ENCODE assay signal across 17 cellular contexts in the genomic region with DNA sequence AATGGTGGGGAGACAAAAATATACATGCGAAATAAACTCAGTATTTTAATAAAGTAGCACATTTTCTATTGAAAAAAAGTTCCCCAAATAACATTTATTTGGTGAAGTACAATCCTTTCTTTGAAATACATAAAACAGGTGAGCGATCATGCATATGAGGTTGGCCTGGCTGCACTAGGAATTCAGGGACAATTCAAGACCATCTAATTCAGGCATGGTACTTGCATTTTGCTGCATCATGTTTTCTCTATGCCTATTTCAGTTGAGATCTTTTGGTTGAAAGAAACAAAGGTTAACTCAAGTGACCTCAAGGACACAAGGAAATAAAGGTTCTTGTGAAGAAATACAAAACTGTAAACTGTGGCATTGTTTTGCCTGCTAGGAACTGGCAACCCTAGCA. TPM values are rescaled to one million over a fixed set of nuclear protein-coding genes. Genes with fewer than 3 reads are reported as not detected.
DNase-seq lines count a peak whose midpoint lies in the region; ATAC-seq and TF ChIP-seq lines count a peak whose summit lies in the region.
"Had no signal": no experiment of that assay in that cellular context is flagged by ENCODE, and none has a peak within 500 bp of the region (broad histone marks: within the 10 kb centered on the region; RNA-seq: fewer than 3 reads in every experiment).

No MANE protein-coding gene starts in this region.

- H3K27me3 Mint-ChIP-seq in GM23338 (ENCODE audit: insufficient read depth, low read depth, poor library complexity) (peaks cover 3% of the 10 kb centered on the region), neural progenitor cell (ENCODE audit: insufficient read depth, low read depth) (peaks cover 5% of the 10 kb centered on the region)
- H3K27me3 Mint-ChIP-seq: CD4-positive, alpha-beta memory T cell had no signal

- H3K36me3 ChIP-seq in GM23338 (ENCODE audit: insufficient read depth): no peaks in the 10 kb centered on the region; the same call in 1 of the 2 replicates
- H3K36me3 ChIP-seq in neural progenitor cell: no peaks in the 10 kb centered on the region

- TF ChIP-seq CTCF in GM23338 (conservative IDR thresholded peaks at IDR 0.05; ENCODE audit: low read depth in 2 of 2): no peak
- TF ChIP-seq CTCF in neural progenitor cell (IDR thresholded peaks at IDR 0.05): no peak

- H3K4me1 Mint-ChIP-seq in GM23338 (no peaks in the 10 kb centered on the region), neural progenitor cell (peaks cover 25% of the 10 kb centered on the region)

- intact Hi-C loops in right cardiac atrium (cut with DNase I): no loop called here

- H3K36me3 Mint-ChIP-seq in GM23338 (ENCODE audit: low read depth): no peaks in the 10 kb centered on the region; the same call in 2 of the 3 replicates
- no peaks in the 10 kb centered on the region for H3K36me3 Mint-ChIP-seq in neural progenitor cell
- H3K36me3 Mint-ChIP-seq: CD4-positive, alpha-beta memory T cell had no signal

- H3K27ac Mint-ChIP-seq in GM23338: no peak overlapping the region
- H3K27ac Mint-ChIP-seq in neural progenitor cell: no peak overlapping the region
- H3K27ac Mint-ChIP-seq: CD4-positive, alpha-beta memory T cell had no signal

- H3K27me3 ChIP-seq in GM23338 (ENCODE audit: insufficient read depth) (no peaks in the 10 kb centered on the region), neural progenitor cell (no peaks in the 10 kb centered on the region), right cardiac atrium (ENCODE audit: control insufficient read depth, insufficient read depth) (no peaks in the 10 kb centered on the region)

- H3K9me3 Mint-ChIP-seq in GM23338 (no peaks in the 10 kb centered on the region; the same call in 2 of the 3 replicates), neural progenitor cell (peaks cover 4% of the 10 kb centered on the region)
- H3K9me3 Mint-ChIP-seq: CD4-positive, alpha-beta memory T cell had no signal

- H3K4me1 ChIP-seq in GM23338 (ENCODE audit: insufficient read depth) (no peaks in the 10 kb centered on the region), neural progenitor cell (no peaks in the 10 kb centered on the region), right cardiac atrium (ENCODE audit: control insufficient read depth, insufficient read depth, low read length) (no peaks in the 10 kb centered on the region)
- H3K4me1 ChIP-seq: A549 had no signal

- 93% methylated on average over 2 of the region's 2 CpGs for WGBS in right cardiac atrium

- DNase-seq in Caki2 (ENCODE audit: low read depth) (peak; percentile 70), GM23338 (ENCODE audit: low spot score) (no peak), kidney glomerular epithelial cell (lab: John Stamatoyannopoulos, UW) (peak; percentile 33), renal cortical epithelial cell (ENCODE audit: low read depth) (peak; percentile 53), neural progenitor cell (ENCODE audit: low spot score) (no peak), right cardiac atrium (no peak), NCI-H1048 (lab: John Stamatoyannopoulos, UW) (no peak), NOMO-1 treated with dmso at 0.1 percent for 144 hours (lab: John Stamatoyannopoulos, UW; ENCODE audit: unreplicated experiment) (no peak)
- DNase-seq: 8988T; C1 segment of cervical spinal cord; CD4-positive, alpha-beta memory T cell; COR-L47; DMS53; DND-41; H7; HCEC 1CT had no signal

- H3F3A ChIP-seq in GM23338 (replicated peaks; ENCODE audit: low read depth) (no peaks in the 10 kb centered on the region), neural progenitor cell (ENCODE audit: low read depth) (no peaks in the 10 kb centered on the region)

- H3K9me3 ChIP-seq in neural progenitor cell (ENCODE audit: low read depth) (no peaks in the 10 kb centered on the region), right cardiac atrium (ENCODE audit: control insufficient read depth, low read length) (no peaks in the 10 kb centered on the region)
- H3K9me3 ChIP-seq: A549 had no signal

- H4K20me1 ChIP-seq in GM23338 (replicated peaks; ENCODE audit: insufficient read depth) (no peaks in the 10 kb centered on the region), neural progenitor cell (ENCODE audit: low read depth) (no peaks in the 10 kb centered on the region)

- H3K27ac ChIP-seq in GM23338 (ENCODE audit: low read depth) (no peak overlapping the region), neural progenitor cell (no peak overlapping the region), right cardiac atrium (ENCODE audit: low read length) (no peak overlapping the region)
- H3K27ac ChIP-seq: A549 had no signal

- H3K4me3 ChIP-seq in GM23338: no peak overlapping the region
- no peak overlapping the region for H3K4me3 ChIP-seq in neural progenitor cell
- H3K4me3 ChIP-seq in right cardiac atrium (ENCODE audit: low read length): no peak overlapping the region
- H3K4me3 ChIP-seq: A549 had no signal

- ATAC-seq in GM23338: no peak
- no peak for ATAC-seq in right cardiac atrium
- ATAC-seq: A549 had no signal

- in situ Hi-C loops in Caki2 (cut with HindIII; ENCODE audit: low pct_unique_long_range_greater_than_20kb, low sequenced_read_pairs): no loop called here

- no peak overlapping the region for H3K4me3 Mint-ChIP-seq in GM23338
- H3K4me3 Mint-ChIP-seq in neural progenitor cell: no peak overlapping the region
- H3K4me3 Mint-ChIP-seq: CD4-positive, alpha-beta memory T cell had no signal

- H3K9me2 ChIP-seq in GM23338 (ENCODE audit: insufficient read depth): 0 out of 2 replicates have a peak, but pooled peaks cover 4% of the 10 kb centered on the region

- no peaks in the 10 kb centered on the region for H3K79me2 ChIP-seq in GM23338 (replicated peaks; ENCODE audit: insufficient read depth)
- H3K79me2 ChIP-seq in neural progenitor cell (ENCODE audit: low read depth): no peaks in the 10 kb centered on the region

- H2AFZ ChIP-seq in GM23338: 0 out of 2 replicates have a peak overlapping the region, but pooled peaks have one; percentile 47
- no peak overlapping the region for H2AFZ ChIP-seq in neural progenitor cell (replicated peaks)

- H3K9ac ChIP-seq in neural progenitor cell: no peak overlapping the region

- H3K4me2 ChIP-seq in GM23338: no peak overlapping the region
- H3K4me2 ChIP-seq in neural progenitor cell: no peak overlapping the region
- H3K4me2 ChIP-seq: A549 had no signal

TF ChIP-seq in GM23338, 12 proteins besides CTCF, POLR2A, EP300 and RAD21 (continues in another document):
- TF ChIP-seq ZNF331 (CRISPR knock-in tag; IDR thresholded peaks at IDR 0.05; ENCODE audit: low read depth): no peak
- TF ChIP-seq, protein P1, sequence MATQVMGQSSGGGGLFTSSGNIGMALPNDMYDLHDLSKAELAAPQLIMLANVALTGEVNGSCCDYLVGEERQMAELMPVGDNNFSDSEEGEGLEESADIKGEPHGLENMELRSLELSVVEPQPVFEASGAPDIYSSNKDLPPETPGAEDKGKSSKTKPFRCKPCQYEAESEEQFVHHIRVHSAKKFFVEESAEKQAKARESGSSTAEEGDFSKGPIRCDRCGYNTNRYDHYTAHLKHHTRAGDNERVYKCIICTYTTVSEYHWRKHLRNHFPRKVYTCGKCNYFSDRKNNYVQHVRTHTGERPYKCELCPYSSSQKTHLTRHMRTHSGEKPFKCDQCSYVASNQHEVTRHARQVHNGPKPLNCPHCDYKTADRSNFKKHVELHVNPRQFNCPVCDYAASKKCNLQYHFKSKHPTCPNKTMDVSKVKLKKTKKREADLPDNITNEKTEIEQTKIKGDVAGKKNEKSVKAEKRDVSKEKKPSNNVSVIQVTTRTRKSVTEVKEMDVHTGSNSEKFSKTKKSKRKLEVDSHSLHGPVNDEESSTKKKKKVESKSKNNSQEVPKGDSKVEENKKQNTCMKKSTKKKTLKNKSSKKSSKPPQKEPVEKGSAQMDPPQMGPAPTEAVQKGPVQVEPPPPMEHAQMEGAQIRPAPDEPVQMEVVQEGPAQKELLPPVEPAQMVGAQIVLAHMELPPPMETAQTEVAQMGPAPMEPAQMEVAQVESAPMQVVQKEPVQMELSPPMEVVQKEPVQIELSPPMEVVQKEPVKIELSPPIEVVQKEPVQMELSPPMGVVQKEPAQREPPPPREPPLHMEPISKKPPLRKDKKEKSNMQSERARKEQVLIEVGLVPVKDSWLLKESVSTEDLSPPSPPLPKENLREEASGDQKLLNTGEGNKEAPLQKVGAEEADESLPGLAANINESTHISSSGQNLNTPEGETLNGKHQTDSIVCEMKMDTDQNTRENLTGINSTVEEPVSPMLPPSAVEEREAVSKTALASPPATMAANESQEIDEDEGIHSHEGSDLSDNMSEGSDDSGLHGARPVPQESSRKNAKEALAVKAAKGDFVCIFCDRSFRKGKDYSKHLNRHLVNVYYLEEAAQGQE (IDR thresholded peaks at IDR 0.05; ENCODE audit: unreplicated experiment): no peak
- no peak for TF ChIP-seq JUNB (IDR thresholded peaks at IDR 0.05; ENCODE audit: unreplicated experiment)
- no peak for TF ChIP-seq STAT1 (IDR thresholded peaks at IDR 0.05; ENCODE audit: unreplicated experiment)
- no peak for TF ChIP-seq ZNF114 (CRISPR knock-in tag; IDR thresholded peaks at IDR 0.05)
- TF ChIP-seq EZH2phosphoT487 (IDR thresholded peaks at IDR 0.05; ENCODE audit: unreplicated experiment): no peak

RNA-seq across cellular contexts. Expression of a gene that starts 19.8 kb away (rescaled TPM):
- 4.7 and 6.0 TPM in 2 replicates for total RNA-seq in Caki2 (2014; rRNA removed; shearing (Covaris generic); ENCODE audit: low replicate concordance)
- 15.2 and 27.3 TPM in 2 replicates for total RNA-seq in GM23338 (2014; rRNA removed; shearing (Covaris generic))
- 8.1 and 9.4 TPM in 2 replicates for polyA plus RNA-seq in GM23338 (2016; fragmentation: Nextera tagmentation; extraction: Ambion mirVana)
- total RNA-seq in renal cortical epithelial cell: 6.8 and 8.2 TPM in 2 replicates
- total RNA-seq in neural progenitor cell (ENCODE audit: low replicate concordance): 6.9 and 9.1 TPM in 2 replicates
- total RNA-seq in right cardiac atrium: 1 to 10 TPM; 1.8 to 2.1 (median 1.8) TPM
- polyA plus RNA-seq in right cardiac atrium: 0.81 TPM

Comparison
In these comparisons a context has a peak if more than half of its experiments do, and no peak if none do; other contexts are left out.
1. DNase-seq: peak in Caki2 (single experiment), kidney glomerular epithelial cell (single experiment) and renal cortical epithelial cell (single experiment); none in GM23338 (single experiment), neural progenitor cell (single experiment), right cardiac atrium (0 of 3), NCI-H1048 (single experiment) and NOMO-1 treated with dmso at 0.1 percent for 144 hours (single experiment).